Comparison of ENCODE assay signal across 18 cellular contexts in the genomic region with DNA sequence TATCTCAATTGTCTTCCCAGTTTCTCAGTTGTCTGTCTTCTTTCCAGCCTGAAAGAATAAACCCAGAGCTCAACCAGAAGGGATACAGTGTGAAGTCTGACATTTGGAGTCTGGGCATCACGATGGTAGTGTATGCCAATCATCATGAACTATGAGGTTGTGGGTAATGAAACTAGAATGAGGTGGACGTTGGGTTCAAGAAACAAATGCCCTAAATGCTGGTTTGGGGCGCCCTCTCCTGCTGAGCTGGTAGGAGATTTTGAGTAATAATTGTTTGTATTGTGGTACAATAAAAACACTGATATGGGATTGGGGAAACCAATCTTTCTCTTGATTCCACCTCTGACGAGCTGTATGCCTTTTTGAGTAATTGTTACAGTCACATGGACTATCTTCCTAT.
A peak's percentile ranks its signal among the peaks of the same experiment; 100 is the strongest.
DNase-seq lines count a peak whose midpoint lies in the region; ATAC-seq, FAIRE-seq and TF ChIP-seq lines count a peak whose summit lies in the region.
"Had no signal": no experiment of that assay in that cellular context is flagged by ENCODE, and none has a peak within 500 bp of the region (broad histone marks: within the 10 kb centered on the region; RNA-seq: fewer than 3 reads in every experiment).

No MANE protein-coding gene starts in this region.

- peaks cover 65% of the 10 kb centered on the region for H3K36me3 Mint-ChIP-seq in T-cell

- H3K27ac ChIP-seq in A549 = no peak overlapping the region
- no peak overlapping the region for H3K27ac ChIP-seq in effector memory CD4-positive, alpha-beta T cell (ENCODE audit: insufficient read depth, low read length, poor library complexity, severe bottlenecking)
- H3K27ac ChIP-seq in coronary artery = no peak overlapping the region
- H3K27ac ChIP-seq: neutrophil had no signal

- H3K27me3 ChIP-seq in effector memory CD4-positive, alpha-beta T cell (replicated peaks; ENCODE audit: control insufficient read depth, insufficient read depth, low read length, poor library complexity, severe bottlenecking) = no peaks in the 10 kb centered on the region
- H3K27me3 ChIP-seq: neutrophil had no signal

- FAIRE-seq in A549 (lab: Jason Lieb, UNC) = no peak

- 42% methylated on average over 4 of the region's 4 CpGs for WGBS in A549 (ENCODE audit: missing lambda C conversion rate)

- peaks cover 44% of the 10 kb centered on the region for H3K36me3 ChIP-seq in effector memory CD4-positive, alpha-beta T cell (ENCODE audit: control insufficient read depth, insufficient read depth, low read length)

- TF ChIP-seq EP300 in A549 (IDR thresholded peaks at IDR 0.05) = no peak

- no peak overlapping the region for H3K4me2 ChIP-seq in A549

- no peaks in the 10 kb centered on the region for H3K9me3 Mint-ChIP-seq in T-cell
- H3K9me3 Mint-ChIP-seq: activated CD4-positive, alpha-beta memory T cell treated with anti-CD3 and anti-CD28 coated beads for 36 hours had no signal

- DNase-seq in A549 (ENCODE audit: low read depth in 1 of 2, low spot score in 1 of 2) (peak in 1 of 2 experiments; percentile 17), D341Med (ENCODE audit: low spot score) (peak; percentile 48), NAMALWA (ENCODE audit: low spot score) (peak; percentile 33), dermis blood vessel endothelial cell (peak; percentile 51), T-cell (no peak), coronary artery (ENCODE audit: low spot score) (no peak)
- DNase-seq in effector memory CD4-positive, alpha-beta T cell = no peak
- DNase-seq: activated CD4-positive, alpha-beta memory T cell treated with anti-CD3 and anti-CD28 coated beads for 36 hours; activated naive CD8-positive, alpha-beta T cell treated with anti-CD3 and anti-CD28 coated beads for 36 hours; activated T-cell treated with anti-CD3 and anti-CD28 coated beads, Interleukin-2, amount 50 U/mL, for 48 hours; AML-193; mucosa of descending colon; NCI-H1105 treated with DMSO at 0.1 percent for 48 hours; NCI-H2227 treated with DMSO at 0.1 percent for 48 hours; stimulated activated CD4-positive, alpha-beta T cell treated with anti-CD3 and anti-CD28 coated beads, Interleukin-2, amount 100 ng/mL, for 48 hours had no signal

- CTCF ChIA-PET in A549 (lab: Yijun Ruan, JAX) (interaction anchor here (0.8 to 12.9 kb wide), 32 partner anchors 11 to 1107 kb away, joined by 3 to 133 read pairs (median 5); no protein-coding TSS in a partner anchor), T-cell (lab: Charles Lee) (interaction anchor here (0.6 to 1.3 kb wide), 4 partner anchors 9 to 281 kb away, joined by 3 to 4 read pairs (median 3); no protein-coding TSS in a partner anchor)

- TF ChIP-seq CTCF in A549 (IDR thresholded peaks at IDR 0.05) (peak; percentile 40), coronary artery (IDR thresholded peaks at IDR 0.05) (no peak)

- TF ChIP-seq POLR2A in A549 (IDR thresholded peaks at IDR 0.05; ENCODE audit: low read length) = no peak

- no peak overlapping the region for H3K4me3 ChIP-seq in A549
- H3K4me3 ChIP-seq in effector memory CD4-positive, alpha-beta T cell (ENCODE audit: insufficient read depth, low read depth, low read length, poor library complexity, severe bottlenecking) = no peak overlapping the region
- H3K4me3 ChIP-seq in coronary artery = no peak overlapping the region
- H3K4me3 ChIP-seq: mucosa of descending colon had no signal

- TF ChIP-seq RAD21 in A549 (conservative IDR thresholded peaks at IDR 0.05 in 1 of 2, IDR thresholded peaks at IDR 0.05 in 1 of 2) = peak; percentile 51 to 65; a peak in 4 of 5 replicates

- ATAC-seq in A549 = no peak
- no peak for ATAC-seq in T-cell (replicated peaks in 1 of 4)
- ATAC-seq in GM21447 (IDR thresholded peaks at IDR 0.05; ENCODE audit: unreplicated experiment) = no peak
- ATAC-seq: mucosa of descending colon, right cardiac atrium had no signal

- H3K9me3 ChIP-seq in A549 = no peaks in the 10 kb centered on the region
- no peaks in the 10 kb centered on the region for H3K9me3 ChIP-seq in effector memory CD4-positive, alpha-beta T cell (ENCODE audit: control insufficient read depth, low read length)
- H3K9me3 ChIP-seq: mucosa of descending colon had no signal

- H3K27me3 Mint-ChIP-seq in T-cell = no peaks in the 10 kb centered on the region
- H3K27me3 Mint-ChIP-seq: activated CD4-positive, alpha-beta memory T cell treated with anti-CD3 and anti-CD28 coated beads for 36 hours; activated naive CD8-positive, alpha-beta T cell treated with anti-CD3 and anti-CD28 coated beads for 36 hours had no signal

- peaks cover 0 to 3% (median 0%) of the 10 kb centered on the region in 3 donors for H3K4me1 Mint-ChIP-seq in T-cell
- H3K4me1 Mint-ChIP-seq: activated naive CD8-positive, alpha-beta T cell treated with anti-CD3 and anti-CD28 coated beads for 36 hours had no signal

- no peak overlapping the region for H3K4me3 Mint-ChIP-seq in T-cell
- H3K4me3 Mint-ChIP-seq: activated CD4-positive, alpha-beta memory T cell treated with anti-CD3 and anti-CD28 coated beads for 36 hours; activated naive CD8-positive, alpha-beta T cell treated with anti-CD3 and anti-CD28 coated beads for 36 hours had no signal

- no peak overlapping the region for H3K27ac Mint-ChIP-seq in T-cell
- H3K27ac Mint-ChIP-seq: activated CD4-positive, alpha-beta memory T cell treated with anti-CD3 and anti-CD28 coated beads for 36 hours; activated naive CD8-positive, alpha-beta T cell treated with anti-CD3 and anti-CD28 coated beads for 36 hours had no signal

- POLR2A ChIA-PET in A549 (lab: Yijun Ruan, JAX) (interaction anchor here (1.1 kb wide), 1 partner anchor 198 kb away, joined by 3 read pairs; a partner anchor contains a TSS), T-cell (lab: Charles Lee) (no interaction called here)

- H3K4me1 ChIP-seq in A549 = no peaks in the 10 kb centered on the region
- no peaks in the 10 kb centered on the region for H3K4me1 ChIP-seq in effector memory CD4-positive, alpha-beta T cell (ENCODE audit: control insufficient read depth, insufficient read depth, low read length, poor library complexity, severe bottlenecking)

TF ChIP-seq in A549, 52 proteins besides CTCF, POLR2A, EP300 and RAD21:
- TF ChIP-seq, protein P1, sequence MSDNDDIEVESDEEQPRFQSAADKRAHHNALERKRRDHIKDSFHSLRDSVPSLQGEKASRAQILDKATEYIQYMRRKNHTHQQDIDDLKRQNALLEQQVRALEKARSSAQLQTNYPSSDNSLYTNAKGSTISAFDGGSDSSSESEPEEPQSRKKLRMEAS (IDR thresholded peaks at IDR 0.05) = no peak
- TF ChIP-seq SMC3 (IDR thresholded peaks at IDR 0.05) (peak; percentile 32; the same call in 2 of the 3 replicates), KDM5A (IDR thresholded peaks at IDR 0.05) (no peak)

Comparison
In these comparisons a context has a peak if more than half of its experiments do, and no peak if none do; other contexts are left out.
1. DNase-seq: peak in D341Med (single experiment), NAMALWA (single experiment) and dermis blood vessel endothelial cell (single experiment); none in effector memory CD4-positive, alpha-beta T cell (0 of 3), T-cell (0 of 34) and coronary artery (single experiment).